In the genomic region with DNA sequence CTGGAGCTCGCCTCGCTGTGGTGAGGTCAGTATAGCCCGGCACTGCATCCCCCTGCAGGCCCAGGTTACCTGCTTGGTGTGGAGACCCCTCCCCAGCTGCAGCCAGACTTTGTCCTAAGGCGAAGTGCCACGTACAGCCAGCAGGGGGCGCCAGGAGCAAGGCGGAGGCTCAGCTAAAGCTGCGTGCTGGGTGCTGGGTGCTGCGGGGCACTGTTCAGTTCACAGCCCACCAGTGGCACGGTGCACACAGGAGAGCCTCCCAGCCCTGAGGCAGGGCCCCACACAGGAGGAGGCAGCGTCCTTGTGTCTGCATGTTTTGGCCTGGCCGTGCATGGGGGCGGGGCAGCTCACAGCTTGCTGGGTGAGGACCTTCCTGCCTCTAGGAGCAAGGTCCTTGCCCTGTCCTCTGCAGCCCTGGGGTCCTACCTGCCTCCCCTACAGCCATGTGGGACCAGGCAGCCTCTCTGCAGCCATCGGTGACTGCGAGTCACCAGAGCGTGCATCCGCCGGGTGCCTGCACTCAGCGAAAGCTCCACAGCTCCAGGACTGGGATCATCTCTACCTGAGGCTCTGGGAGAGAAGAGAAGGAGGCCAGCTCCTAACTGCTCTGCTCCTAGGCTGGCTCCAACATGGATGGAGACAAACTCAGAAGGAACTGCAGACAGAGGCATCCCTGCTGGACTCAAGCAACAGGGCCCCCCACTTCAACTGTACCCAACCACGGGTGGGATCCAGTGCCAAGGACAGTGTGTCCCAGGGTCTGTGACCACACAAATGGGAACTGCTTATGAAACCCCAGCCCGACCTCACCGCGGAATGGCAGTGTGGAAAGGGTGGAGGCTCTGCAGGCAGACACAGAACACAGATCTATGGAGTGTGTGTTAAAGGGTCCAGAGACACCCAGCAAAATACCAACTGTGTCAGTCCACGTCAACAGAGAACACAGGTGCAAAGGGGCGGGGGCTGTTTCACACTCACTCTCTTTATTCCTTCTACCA, we compare ENCODE assay signal across 8 cellular contexts. TPM values are rescaled to one million over a fixed set of nuclear protein-coding genes. Genes with fewer than 3 reads are reported as not detected.
A peak's percentile ranks its signal among the peaks of the same experiment; 100 is the strongest.
DNase-seq lines count a peak whose midpoint lies in the region; ATAC-seq, FAIRE-seq and TF ChIP-seq lines count a peak whose summit lies in the region.

No MANE protein-coding gene starts in this region.

- BruUV-seq in K562 (replicated peaks; lab: Mats Ljungman, UMichigan) = no TSS peak

- H2AFZ ChIP-seq in DND-41 (ENCODE audit: low read depth, low read length) = no peak overlapping the region
- no peak overlapping the region for H2AFZ ChIP-seq in K562 (ENCODE audit: low read depth, low read length)
- no peak overlapping the region for H2AFZ ChIP-seq in keratinocyte (ENCODE audit: control insufficient read depth, low read length)

- dilution Hi-C loops in keratinocyte (cut with MboI; ENCODE audit: extremely low pct_ligation_motif_present, low sequenced_read_pairs) = no loop called here

- CTCF ChIA-PET in K562 (lab: Yijun Ruan, JAX; ENCODE audit: low intra/inter-chr PET ratio) = interaction anchor here (0.6 to 3.4 kb wide), 4 partner anchors 21 to 71 kb away, joined by 3 to 31 read pairs (median 12); no protein-coding TSS in a partner anchor

- no peaks in the 10 kb centered on the region for H3K27me3 ChIP-seq in DND-41 (ENCODE audit: insufficient read depth, low read length, poor library complexity)
- H3K27me3 ChIP-seq in K562 (ENCODE audit: control insufficient read depth in 2 of 2, insufficient read depth in 2 of 2, low read length in 2 of 2) = no peaks in the 10 kb centered on the region
- no peaks in the 10 kb centered on the region for H3K27me3 ChIP-seq in keratinocyte (ENCODE audit: control insufficient read depth, extremely low read depth, insufficient read depth, low read length)

- peak; percentile 99 for TF ChIP-seq CTCF in DND-41 (IDR thresholded peaks at IDR 0.05; ENCODE audit: borderline replicate concordance, extremely low read depth, low read length, poor library complexity, severe bottlenecking)
- peak; percentile 77 to 90 (median 81) for TF ChIP-seq CTCF in K562 (IDR thresholded peaks at IDR 0.05 in 2 of 3, conservative IDR thresholded peaks at IDR 0.05 in 1 of 3; ENCODE audit: insufficient read depth in 2 of 3, low read depth in 1 of 3, low read length in 3 of 3)
- peak; percentile 91 to 96 (median 94) for TF ChIP-seq CTCF in keratinocyte (optimal IDR thresholded peaks at IDR 0.05 in 1 of 3, IDR thresholded peaks at IDR 0.05 in 1 of 3, conservative IDR thresholded peaks at IDR 0.05 in 1 of 3; ENCODE audit: extremely low read depth in 1 of 3, insufficient read depth in 2 of 3, low read length in 3 of 3)

- H4K20me1 ChIP-seq in DND-41 (ENCODE audit: insufficient read depth, low read length) (peaks cover 100% of the 10 kb centered on the region), K562 (replicated peaks; ENCODE audit: control insufficient read depth, insufficient read depth, low read length) (peaks cover 36% of the 10 kb centered on the region), keratinocyte (ENCODE audit: control insufficient read depth, extremely low read depth, insufficient read depth, low read length) (peaks cover 63% of the 10 kb centered on the region)

- POLR2A ChIA-PET in K562 (lab: Yijun Ruan, JAX) = interaction anchor here (0.5 to 1.9 kb wide), 9 partner anchors 8 to 245 kb away, joined by 3 to 7 read pairs (median 4); a partner anchor contains a TSS

- H3K27ac ChIP-seq in DND-41 (ENCODE audit: low read length) (peak overlapping the region; percentile 79), KOPT-K1 (ENCODE audit: low read depth, low read length, poor library complexity, severe bottlenecking) (peak overlapping the region; percentile 21), K562 (ENCODE audit: extremely low read depth, low read depth, low read length) (no peak overlapping the region; the same call in 2 of the 3 replicates), keratinocyte (ENCODE audit: control insufficient read depth, insufficient read depth, low read length) (peak overlapping the region; percentile 63)

- intact Hi-C loops in K562 (cut with micrococcal nuclease) = loop anchor here (2.0 kb wide), 1 partner anchor 20 kb away; no protein-coding TSS in a partner anchor

- FAIRE-seq in K562 (lab: Jason Lieb, UNC) = peak; percentile 80
- FAIRE-seq in keratinocyte (lab: Jason Lieb, UNC) = no peak

- no peak for TF ChIP-seq POLR2A in K562 (conservative IDR thresholded peaks at IDR 0.05)

- no peaks in the 10 kb centered on the region for H3K9me3 ChIP-seq in DND-41 (ENCODE audit: insufficient read depth, low read length, severe bottlenecking)
- H3K9me3 ChIP-seq in KOPT-K1 (ENCODE audit: insufficient read depth, low read length, poor library complexity, severe bottlenecking) = no peaks in the 10 kb centered on the region
- H3K9me3 ChIP-seq in K562 (replicated peaks; ENCODE audit: control insufficient read depth, insufficient read depth, low read depth, low read length) = no peaks in the 10 kb centered on the region
- no peaks in the 10 kb centered on the region for H3K9me3 ChIP-seq in keratinocyte (ENCODE audit: control insufficient read depth, low read depth, low read length)

- in situ Hi-C loops in K562 (cut with MboI) = no loop called here

- H3K4me2 ChIP-seq in DND-41 (ENCODE audit: insufficient read depth, low read length) (no peak overlapping the region), K562 (ENCODE audit: insufficient read depth, low read length) (no peak overlapping the region), keratinocyte (ENCODE audit: control insufficient read depth, extremely low read depth, insufficient read depth, low read depth, low read length) (no peak overlapping the region)

- TF ChIP-seq RAD21 in K562 (CRISPR knock-in tag; conservative IDR thresholded peaks at IDR 0.05 in 1 of 2, IDR thresholded peaks at IDR 0.05 in 1 of 2) = peak; percentile 65 to 79

- no peak overlapping the region for H3K9ac ChIP-seq in DND-41 (ENCODE audit: low read depth, low read length)
- peak overlapping the region in 1 of 2 experiments; percentile 62; a peak in 2 of 4 replicates for H3K9ac ChIP-seq in K562 (ENCODE audit: insufficient read depth in 1 of 2, low read depth in 2 of 2, low read length in 2 of 2)
- peak overlapping the region; percentile 18 for H3K9ac ChIP-seq in keratinocyte (ENCODE audit: control insufficient read depth, extremely low read depth, insufficient read depth, low read length)

- H3K9me1 ChIP-seq in K562 (ENCODE audit: control insufficient read depth, insufficient read depth, low read length) = no peaks in the 10 kb centered on the region
- H3K9me1 ChIP-seq in keratinocyte (ENCODE audit: control insufficient read depth, extremely low read depth, insufficient read depth, low read length) = peaks cover 5% of the 10 kb centered on the region

- H3K79me2 ChIP-seq in DND-41 (ENCODE audit: insufficient read depth, low read length) (peaks cover 100% of the 10 kb centered on the region), K562 (ENCODE audit: control insufficient read depth, insufficient read depth, low read length) (peaks cover 98% of the 10 kb centered on the region), keratinocyte (ENCODE audit: control insufficient read depth, insufficient read depth, low read length) (peaks cover 96% of the 10 kb centered on the region)

- peaks cover 42% of the 10 kb centered on the region for H3K4me1 ChIP-seq in DND-41 (ENCODE audit: insufficient read depth, low read length)
- peaks cover 27 to 85% of the 10 kb centered on the region in 2 experiments for H3K4me1 ChIP-seq in K562 (replicated peaks in 1 of 2; ENCODE audit: control insufficient read depth in 2 of 2, insufficient read depth in 2 of 2, low read length in 2 of 2)
- H3K4me1 ChIP-seq in keratinocyte (ENCODE audit: control insufficient read depth, extremely low read depth, insufficient read depth, low read length) = peaks cover 46% of the 10 kb centered on the region

- ATAC-seq in DND-41 (ENCODE audit: insufficient read depth, low read depth) (peak; percentile 66), K562 (peak; percentile 28), GM18498 (IDR thresholded peaks at IDR 0.05; ENCODE audit: unreplicated experiment) (no peak)

- no peak for TF ChIP-seq EP300 in K562 (IDR thresholded peaks at IDR 0.05; ENCODE audit: low read length)

- H3K36me3 ChIP-seq in DND-41 (ENCODE audit: insufficient read depth, low read length) (peaks cover 98% of the 10 kb centered on the region), KOPT-K1 (ENCODE audit: insufficient read depth, low read length) (peaks cover 93% of the 10 kb centered on the region), K562 (ENCODE audit: control insufficient read depth, insufficient read depth, low read length) (peaks cover 87% of the 10 kb centered on the region), keratinocyte (ENCODE audit: control insufficient read depth in 2 of 2, extremely low read depth in 1 of 2, insufficient read depth in 2 of 2, low read length in 2 of 2) (peaks cover 38 to 80% of the 10 kb centered on the region in 2 experiments)

- 72% methylated on average over 25 of the region's 25 CpGs for WGBS in K562 (ENCODE audit: insufficient coverage, low coverage, missing lambda C conversion rate)

- DNase-seq in DND-41 (peak; percentile 82), UCSD-AML1 (lab: John Stamatoyannopoulos, UW; ENCODE audit: unreplicated experiment) (peak; percentile 67), K562 (ENCODE audit: extremely low read depth in 1 of 4, low spot score in 3 of 4) (peak; percentile 72 to 76 (median 74)), keratinocyte (ENCODE audit: low read depth, low spot score) (no peak), LoVo (ENCODE audit: low spot score) (no peak)
- peak; percentile 42 to 62 (median 57) for DNase-seq in stimulated activated CD4-positive, alpha-beta T cell treated with anti-CD3 and anti-CD28 coated beads, TNF-alpha, amount 100 ng/mL, for 1 hour (ENCODE audit: low read depth in 3 of 3, low spot score in 1 of 3)

- H3K4me3 ChIP-seq in DND-41 (ENCODE audit: low read depth in 1 of 2, low read length in 2 of 2) (no peak overlapping the region), K562 (no peak overlapping the region), keratinocyte (ENCODE audit: control insufficient read depth in 2 of 3, extremely low read depth in 1 of 3, insufficient read depth in 2 of 3, low read depth in 1 of 3, low read length in 3 of 3) (no peak overlapping the region)

RNA-seq across cellular contexts. Expression of a gene that starts 19.0 kb away (rescaled TPM):
- total RNA-seq in K562 (2011; cell fraction: chromatin; rRNA removed; ENCODE audit: low replicate concordance) = 56.8 and 152 TPM in 2 replicates
- 157 and 188 TPM in 2 replicates for total RNA-seq in K562 (2011; cell fraction: nucleolus; rRNA removed)
- 147 and 156 TPM in 2 replicates for total RNA-seq in K562 (2011; cell fraction: nucleoplasm; rRNA removed)
- total RNA-seq in K562 (2014; rRNA removed) = 60.8 and 75.7 TPM in 2 replicates
- total RNA-seq in K562 (2014; rRNA removed; fragmentation: Illumina TruSeq; extraction: Trizol) = 16.9 and 18.6 TPM in 2 replicates
- total RNA-seq in K562 (2015; rRNA removed; fragmentation: Illumina TruSeq; extraction: Trizol) = 18.2 and 21.2 TPM in 2 replicates
- total RNA-seq in K562 (2021) = 187 and 220 TPM in 2 replicates
- 14.2 and 19.4 TPM in 2 replicates for polyA plus RNA-seq in K562 (2011; rRNA removed)
- 25.5 and 34.2 TPM in 2 replicates for polyA plus RNA-seq in K562 (2011; cell fraction: cytosol; rRNA removed)
- 35.3 and 43.3 TPM in 2 replicates for polyA plus RNA-seq in K562 (2011; cell fraction: nucleus; rRNA removed)
- 65.7 and 239 TPM in 2 replicates for polyA plus RNA-seq in K562 (2012)
- polyA plus RNA-seq in K562 (2014; fragmentation: Illumina TruSeq; extraction: Trizol) = 97.4 and 161 TPM in 2 replicates
- 1 to 10 TPM; 1.9 to 4.9 TPM for polyA plus RNA-seq in K562 (2014; fragmentation: Nextera tagmentation; extraction: Ambion mirVana)
- polyA plus RNA-seq in K562 (2014; rRNA removed) = 78.0 and 83.8 TPM in 2 replicates
- 11.7 and 15.5 TPM in 2 replicates for polyA minus RNA-seq in K562 (2011; rRNA and poly(A)+ RNA removed)
- polyA minus RNA-seq in K562 (2011; cell fraction: cytosol; rRNA and poly(A)+ RNA removed) = 39.4 and 72.3 TPM in 2 replicates
- 18.2 and 21.2 TPM in 2 replicates for polyA minus RNA-seq in K562 (2011; cell fraction: nucleus; rRNA and poly(A)+ RNA removed)
- 110 to 326 TPM (median 114 TPM) in 3 replicates for polyA plus RNA-seq in keratinocyte
- 29.9 TPM for polyA plus RNA-seq in keratinocyte (2011; ENCODE audit: low read depth)
- 116 and 170 TPM in 2 replicates for polyA plus RNA-seq in keratinocyte (2011; cell fraction: cytosol; rRNA removed)
- polyA plus RNA-seq in keratinocyte (2011; cell fraction: nucleus; rRNA removed) = 485 and 588 TPM in 2 replicates
- 227 and 536 TPM in 2 replicates for polyA plus RNA-seq in keratinocyte (2012; ENCODE audit: low replicate concordance)
- polyA minus RNA-seq in keratinocyte = 188 to 879 TPM (median 193 TPM) in 3 replicates
- polyA minus RNA-seq in keratinocyte (2011; cell fraction: cytosol; rRNA and poly(A)+ RNA removed) = 339 TPM
- polyA minus RNA-seq in keratinocyte (2011; cell fraction: nucleus; rRNA and poly(A)+ RNA removed) = 418 and 454 TPM in 2 replicates

Comparison
In these comparisons a context has a peak if more than half of its experiments do, and no peak if none do; other contexts are left out.
1. DNase-seq: peak in DND-41 (single experiment), UCSD-AML1 (single experiment), K562 (4 of 4) and stimulated activated CD4-positive, alpha-beta T cell treated with anti-CD3 and anti-CD28 coated beads, TNF-alpha, amount 100 ng/mL, for 1 hour (3 of 3); none in keratinocyte (single experiment) and LoVo (single experiment).
2. Peak in every context shown above with its lines, with median percentiles within 50 percentile points of each other: CTCF ChIP-seq.